In the genomic region with DNA sequence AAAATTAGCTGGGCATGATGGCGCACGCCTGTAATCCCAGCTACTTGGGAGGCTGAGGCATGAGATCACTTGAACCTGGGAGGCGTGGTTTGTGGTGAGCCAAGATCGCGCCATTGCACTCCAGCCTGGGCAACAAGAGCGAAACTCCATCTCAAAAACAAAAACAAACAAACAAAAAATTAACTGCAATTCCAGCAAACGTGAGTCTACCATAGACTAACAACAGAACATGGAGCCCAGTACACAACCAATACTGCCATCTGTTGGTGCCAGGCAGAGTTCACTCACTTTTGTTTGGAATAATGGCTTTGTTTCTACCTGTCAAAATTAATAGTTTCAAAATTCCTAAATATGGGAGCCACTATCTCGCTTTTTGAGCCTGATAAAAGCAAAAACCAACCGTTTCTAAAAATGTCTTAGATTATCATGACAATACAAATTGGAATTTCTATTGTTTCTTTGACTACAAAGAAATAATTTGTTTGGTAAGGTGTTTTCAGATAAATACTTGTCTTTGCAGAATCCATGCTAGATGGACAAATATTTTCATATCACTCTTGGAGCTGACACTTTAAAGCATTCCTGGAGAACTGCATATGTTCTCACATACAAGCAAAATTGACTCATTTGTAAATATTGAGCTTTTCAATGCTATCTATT, we compare ENCODE assay signal across 2 cellular contexts.
TF ChIP-seq lines count a peak whose summit lies in the region.

No MANE protein-coding gene starts in this region.

TF ChIP-seq in A549, 52 proteins besides CTCF, POLR2A, EP300 and RAD21:
- 0 out of 3 replicates have a peak, but pooled peaks have one; percentile 32 for TF ChIP-seq SMC3 (IDR thresholded peaks at IDR 0.05)
- no peak for TF ChIP-seq TP53 (CRISPR knock-in tag; IDR thresholded peaks at IDR 0.05)
TF ChIP-seq in A549: peak in this region for 1.

TF ChIP-seq in HepG2, 621 proteins besides CTCF, POLR2A, EP300 and RAD21:
- TF ChIP-seq PATZ1 (CRISPR knock-in tag; IDR thresholded peaks at IDR 0.05) (no peak), ZNF143 (CRISPR knock-in tag; IDR thresholded peaks at IDR 0.05) (no peak), ZNF678 (CRISPR knock-in tag; IDR thresholded peaks at IDR 0.05) (no peak), STAG1 (CRISPR knock-in tag; IDR thresholded peaks at IDR 0.05) (peak; percentile 66), ZNF510 (CRISPR knock-in tag; IDR thresholded peaks at IDR 0.05; ENCODE audit: low read depth) (no peak), KLF15 (CRISPR knock-in tag; IDR thresholded peaks at IDR 0.05; ENCODE audit: borderline replicate concordance) (no peak), ZC3H13 (CRISPR knock-in tag; IDR thresholded peaks at IDR 0.05) (no peak), NCOR1 (IDR thresholded peaks at IDR 0.05; ENCODE audit: borderline replicate concordance, low read length) (no peak), SMC3 (IDR thresholded peaks at IDR 0.05; ENCODE audit: low read length) (peak; percentile 62; the same call in 1 of the 2 replicates)
